ENCODE assay signal across 8 cellular contexts in the genomic region with DNA sequence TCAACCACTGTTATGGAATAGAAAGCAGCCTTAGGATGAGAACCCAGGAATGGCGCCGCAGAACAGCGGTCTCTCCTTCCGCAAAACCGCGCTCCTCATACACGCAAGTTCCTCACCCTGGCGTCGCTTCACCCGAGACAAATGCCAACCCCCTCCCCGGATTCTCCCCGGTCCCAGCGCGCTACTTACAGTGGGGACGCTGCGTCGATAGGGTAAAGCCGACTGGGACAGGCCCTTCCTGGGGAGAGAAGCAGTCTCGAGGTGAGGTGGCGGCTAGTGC. TPM values are rescaled to one million over a fixed set of nuclear protein-coding genes. Genes with fewer than 3 reads are reported as not detected.
DNase-seq lines count a peak whose midpoint lies in the region; ATAC-seq, FAIRE-seq and TF ChIP-seq lines count a peak whose summit lies in the region.

No MANE protein-coding gene starts in this region.

- FAIRE-seq in astrocyte (lab: Jason Lieb, UNC), result no peak
- FAIRE-seq in keratinocyte (lab: Jason Lieb, UNC), result no peak

- H3K4me3 ChIP-seq in ACC112 (ENCODE audit: low read depth, low read length) (peak overlapping the region; percentile 90), astrocyte (ENCODE audit: insufficient read depth, low read depth, low read length) (peak overlapping the region; percentile 98), keratinocyte (ENCODE audit: control insufficient read depth in 2 of 3, extremely low read depth in 1 of 3, insufficient read depth in 2 of 3, low read depth in 1 of 3, low read length in 3 of 3) (peak overlapping the region; percentile 62 to 99 (median 88))

- H2AFZ ChIP-seq in ACC112 (ENCODE audit: low read length, unreplicated experiment) (peak overlapping the region; percentile 47), astrocyte (ENCODE audit: low read depth, low read length) (peak overlapping the region; percentile 71), keratinocyte (ENCODE audit: control insufficient read depth, low read length) (peak overlapping the region; percentile 60)

- peaks cover 32% of the 10 kb centered on the region for H3K36me3 ChIP-seq in ACC112 (ENCODE audit: insufficient read depth, low read length)
- peaks cover 27% of the 10 kb centered on the region for H3K36me3 ChIP-seq in astrocyte (ENCODE audit: insufficient read depth, low read length)
- H3K36me3 ChIP-seq in keratinocyte (ENCODE audit: control insufficient read depth in 2 of 2, extremely low read depth in 1 of 2, insufficient read depth in 2 of 2, low read length in 2 of 2), result peaks cover 10 to 13% of the 10 kb centered on the region in 2 experiments

- H3K9me3 Mint-ChIP-seq in astrocyte (ENCODE audit: unreplicated experiment), result no peaks in the 10 kb centered on the region

- H3K9ac ChIP-seq in astrocyte (ENCODE audit: low read length) (peak overlapping the region; percentile 99), keratinocyte (ENCODE audit: control insufficient read depth, extremely low read depth, insufficient read depth, low read length) (peak overlapping the region; percentile 92)

- dilution Hi-C loops in keratinocyte (cut with MboI; ENCODE audit: extremely low pct_ligation_motif_present, low sequenced_read_pairs), result no loop called here

- no peaks in the 10 kb centered on the region for H3K27me3 Mint-ChIP-seq in astrocyte (ENCODE audit: low read depth, unreplicated experiment)

- TF ChIP-seq CTCF in astrocyte (IDR thresholded peaks at IDR 0.05; ENCODE audit: insufficient read depth, low read depth, low read length) (no peak), keratinocyte (optimal IDR thresholded peaks at IDR 0.05 in 1 of 3, IDR thresholded peaks at IDR 0.05 in 1 of 3, conservative IDR thresholded peaks at IDR 0.05 in 1 of 3; ENCODE audit: extremely low read depth in 1 of 3, insufficient read depth in 2 of 3, low read length in 3 of 3) (no peak)

- peak overlapping the region; percentile 99 for H3K4me2 ChIP-seq in astrocyte (ENCODE audit: low read length)
- H3K4me2 ChIP-seq in keratinocyte (ENCODE audit: control insufficient read depth, extremely low read depth, insufficient read depth, low read depth, low read length), result peak overlapping the region; percentile 79

- H3K36me3 Mint-ChIP-seq in astrocyte (ENCODE audit: low read depth, unreplicated experiment), result peaks cover 11% of the 10 kb centered on the region

- H3K4me3 Mint-ChIP-seq in astrocyte (ENCODE audit: unreplicated experiment), result peak overlapping the region; percentile 98

- DNase-seq in astrocyte (ENCODE audit: low read depth) (no peak), keratinocyte (ENCODE audit: low read depth, low spot score) (no peak), DMS79 (lab: John Stamatoyannopoulos, UW) (no peak), NCI-H524 treated with DMSO at 0.1 percent for 48 hours (lab: John Stamatoyannopoulos, UW) (no peak)

- no peaks in the 10 kb centered on the region for H3K9me1 ChIP-seq in keratinocyte (ENCODE audit: control insufficient read depth, extremely low read depth, insufficient read depth, low read length)

- H3K9me3 ChIP-seq in astrocyte (ENCODE audit: insufficient read depth, low read depth, low read length), result no peaks in the 10 kb centered on the region
- no peaks in the 10 kb centered on the region for H3K9me3 ChIP-seq in keratinocyte (ENCODE audit: control insufficient read depth, low read depth, low read length)

- peak overlapping the region; percentile 97 for H3K27ac Mint-ChIP-seq in astrocyte (ENCODE audit: unreplicated experiment)

- peaks cover 27% of the 10 kb centered on the region for H3K4me1 Mint-ChIP-seq in astrocyte (ENCODE audit: low read depth, unreplicated experiment)

- H4K20me1 ChIP-seq in astrocyte (ENCODE audit: insufficient read depth, low read length) (peaks cover 37% of the 10 kb centered on the region), keratinocyte (ENCODE audit: control insufficient read depth, extremely low read depth, insufficient read depth, low read length) (peaks cover 2% of the 10 kb centered on the region)

- ATAC-seq in GM19043 (IDR thresholded peaks at IDR 0.05; ENCODE audit: low read depth, unreplicated experiment) (peak; percentile 5), HG03442 (IDR thresholded peaks at IDR 0.05; ENCODE audit: unreplicated experiment) (peak; percentile 13)

- peak overlapping the region; percentile 82 for H3K27ac ChIP-seq in ACC112 (ENCODE audit: low read depth, low read length)
- peak overlapping the region; percentile 94 for H3K27ac ChIP-seq in astrocyte (ENCODE audit: low read depth, low read length)
- peak overlapping the region; percentile 94 for H3K27ac ChIP-seq in keratinocyte (ENCODE audit: control insufficient read depth, insufficient read depth, low read length)
- peak overlapping the region; percentile 65 for H3K27ac ChIP-seq in temporal lobe (ENCODE audit: low read depth, low read length)

- H3K4me1 ChIP-seq in ACC112 (ENCODE audit: control insufficient read depth, insufficient read depth, low read length, unreplicated experiment) (peaks cover 21% of the 10 kb centered on the region), astrocyte (ENCODE audit: insufficient read depth, low read length) (peaks cover 3% of the 10 kb centered on the region), keratinocyte (ENCODE audit: control insufficient read depth, extremely low read depth, insufficient read depth, low read length) (peaks cover 16% of the 10 kb centered on the region)

- H3K27me3 ChIP-seq in ACC112 (ENCODE audit: insufficient read depth, low read length), result no peaks in the 10 kb centered on the region
- H3K27me3 ChIP-seq in astrocyte (ENCODE audit: insufficient read depth, low read length), result no peaks in the 10 kb centered on the region
- H3K27me3 ChIP-seq in keratinocyte (ENCODE audit: control insufficient read depth, extremely low read depth, insufficient read depth, low read length), result no peaks in the 10 kb centered on the region

- H3K79me2 ChIP-seq in ACC112 (ENCODE audit: control insufficient read depth, insufficient read depth, low read length, unreplicated experiment) (peaks cover 41% of the 10 kb centered on the region), astrocyte (ENCODE audit: insufficient read depth, low read length) (peaks cover 33% of the 10 kb centered on the region), keratinocyte (ENCODE audit: control insufficient read depth, insufficient read depth, low read length) (peaks cover 28% of the 10 kb centered on the region)

RNA-seq across cellular contexts. Expression of gene RPS13, which starts 0.3 kb away (rescaled TPM):
- total RNA-seq in astrocyte, result 753 and 856 TPM in 2 replicates
- polyA plus RNA-seq in keratinocyte, result 1,124 to 1,288 TPM (median 1,214 TPM) in 3 replicates
- 454 TPM for polyA plus RNA-seq in keratinocyte (2011; ENCODE audit: low read depth)
- 943 and 1,080 TPM in 2 replicates for polyA plus RNA-seq in keratinocyte (2011; cell fraction: cytosol; rRNA removed)
- 287 and 332 TPM in 2 replicates for polyA plus RNA-seq in keratinocyte (2011; cell fraction: nucleus; rRNA removed)
- polyA plus RNA-seq in keratinocyte (2012; ENCODE audit: low replicate concordance), result 1,742 and 2,643 TPM in 2 replicates
- 364 to 687 TPM (median 595 TPM) in 3 replicates for polyA minus RNA-seq in keratinocyte
- polyA minus RNA-seq in keratinocyte (2011; cell fraction: cytosol; rRNA and poly(A)+ RNA removed), result 426 TPM
- polyA minus RNA-seq in keratinocyte (2011; cell fraction: nucleus; rRNA and poly(A)+ RNA removed), result 142 and 166 TPM in 2 replicates
- 986 TPM for total RNA-seq in temporal lobe
